Comparison of ENCODE assay signal across 1 cellular context in the genomic region with DNA sequence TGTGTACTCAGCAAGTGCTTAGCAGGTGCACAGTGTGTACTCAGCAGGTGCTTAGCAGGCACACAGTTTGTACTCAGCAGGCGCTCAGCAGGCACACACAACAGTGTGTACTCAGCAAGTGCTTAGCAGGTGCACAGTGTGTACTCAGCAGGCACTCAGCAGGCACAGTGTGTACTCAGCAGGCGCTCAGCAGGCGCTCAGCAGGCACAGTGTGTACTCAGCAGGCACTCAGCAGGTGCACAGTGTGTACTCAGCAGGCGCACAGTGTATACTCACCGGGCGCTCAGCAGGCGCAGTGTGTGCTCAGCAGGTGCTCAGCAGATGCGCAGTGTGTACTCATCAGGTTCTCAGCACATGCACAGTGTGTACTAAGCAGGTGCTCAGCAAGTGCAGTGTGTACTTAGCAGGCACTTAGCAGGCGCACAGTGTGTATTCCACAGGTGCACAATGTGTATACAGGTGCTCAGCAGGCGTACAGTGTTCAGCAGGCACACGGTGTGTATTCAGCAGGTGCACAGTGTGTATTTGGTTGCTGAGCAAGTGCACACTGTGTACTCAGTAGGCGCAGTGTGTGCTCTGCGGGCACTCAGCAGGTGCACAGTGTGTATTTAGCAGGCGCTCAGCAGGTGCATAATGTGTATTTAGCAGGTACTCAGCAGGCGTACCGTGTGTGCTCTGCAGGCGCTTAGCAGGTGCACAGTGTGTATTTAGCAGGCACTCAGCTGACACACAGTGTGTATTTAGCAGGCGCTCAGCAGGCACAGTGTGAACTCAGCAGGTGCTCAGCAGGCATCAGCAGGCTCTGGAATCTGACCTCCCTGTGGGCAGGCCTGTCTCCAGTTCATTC.
TF ChIP-seq lines count a peak whose summit lies in the region.

No MANE protein-coding gene starts in this region.

TF ChIP-seq in A549, 52 proteins besides CTCF, POLR2A, EP300 and RAD21:
- TF ChIP-seq SREBF2 (IDR thresholded peaks at IDR 0.05) (no peak), FOSB (CRISPR knock-in tag; IDR thresholded peaks at IDR 0.05) (no peak), HOXB13 (CRISPR knock-in tag; IDR thresholded peaks at IDR 0.05; ENCODE audit: low read depth) (no peak), BHLHE40 (IDR thresholded peaks at IDR 0.05; ENCODE audit: low read depth, low read length) (no peak), MAZ (IDR thresholded peaks at IDR 0.05; ENCODE audit: borderline replicate concordance, low read depth, low read length) (no peak), JUN (IDR thresholded peaks at IDR 0.05) (no peak), NPAS2 (CRISPR knock-in tag; IDR thresholded peaks at IDR 0.05; ENCODE audit: borderline replicate concordance) (no peak), GATA3 (IDR thresholded peaks at IDR 0.05; ENCODE audit: borderline replicate concordance) (no peak), KDM1A (IDR thresholded peaks at IDR 0.05; ENCODE audit: low read depth) (no peak), CBX2 (IDR thresholded peaks at IDR 0.05; ENCODE audit: borderline replicate concordance, low read depth) (no peak), NFE2L2 (conservative IDR thresholded peaks at IDR 0.05; ENCODE audit: low read length) (no peak), POLR2AphosphoS2 (conservative IDR thresholded peaks at IDR 0.05; ENCODE audit: low read length) (no peak), TFCP2L1 (CRISPR knock-in tag; IDR thresholded peaks at IDR 0.05) (no peak)
- TF ChIP-seq, protein P1, sequence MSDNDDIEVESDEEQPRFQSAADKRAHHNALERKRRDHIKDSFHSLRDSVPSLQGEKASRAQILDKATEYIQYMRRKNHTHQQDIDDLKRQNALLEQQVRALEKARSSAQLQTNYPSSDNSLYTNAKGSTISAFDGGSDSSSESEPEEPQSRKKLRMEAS (IDR thresholded peaks at IDR 0.05) = no peak
